In genomic region chr14:58488550-58488949, GRCh38 we compare ENCODE assay signal across 11 cellular contexts.
DNase-seq lines count a peak whose midpoint lies in the region; TF ChIP-seq lines count a peak whose summit lies in the region.
"Had no signal": no experiment of that assay in that cellular context is flagged by ENCODE, and none has a peak within 500 bp of the region (broad histone marks: within the 10 kb centered on the region; RNA-seq: fewer than 3 reads in every experiment).

No MANE protein-coding gene starts in this region.

- H3K27me3 ChIP-seq in adrenal gland, result no peaks in the 10 kb centered on the region

- peaks cover 5% of the 10 kb centered on the region for H3K4me1 Mint-ChIP-seq in activated T-helper 1 cell treated with anti-CD3 and anti-CD28 coated beads, Interleukin-12 subunit alpha, Interleukin-12 subunit beta, Interleukin-2, Interleukin-4 antibody, amounts not matched to agents 30 ng/mL and 10 ng/mL and 1 ng/mL, durations not matched to agents 14 hours and 24 hours and 36 hours (ENCODE audit: low read depth)
- H3K4me1 Mint-ChIP-seq: B cell had no signal

- DNase-seq in activated T-cell treated with anti-CD3 and anti-CD28 coated beads for 48 hours (ENCODE audit: low read depth), result peak; percentile 16
- DNase-seq in activated T-cell treated with anti-CD3 and anti-CD28 coated beads for 4 hours, result no peak
- DNase-seq in HS-5 (ENCODE audit: low read depth), result peak; percentile 22
- peak in 5 of 7 donors; percentile 11 to 30 (median 26) for DNase-seq in adrenal gland
- peak; percentile 28 for DNase-seq in non-pigmented ciliary epithelial cell (ENCODE audit: low read depth)
- no peak for DNase-seq in activated T-helper 1 cell treated with anti-CD3 and anti-CD28 coated beads, Interleukin-12 subunit alpha, Interleukin-12 subunit beta, Interleukin-2, Interleukin-4 antibody, amounts not matched to agents 30 ng/mL and 10 ng/mL and 1 ng/mL, durations not matched to agents 14 hours and 24 hours and 36 hours (ENCODE audit: low spot score)
- DNase-seq in stimulated activated naive CD4-positive, alpha-beta T cell (lab: John Stamatoyannopoulos, UW), result no peak
- DNase-seq in AML-193 (lab: John Stamatoyannopoulos, UW), result no peak
- DNase-seq: right cardiac atrium had no signal

- H3K4me3 ChIP-seq in adrenal gland, result no peak overlapping the region

- H3K4me3 Mint-ChIP-seq in activated T-helper 1 cell treated with anti-CD3 and anti-CD28 coated beads, Interleukin-12 subunit alpha, Interleukin-12 subunit beta, Interleukin-2, Interleukin-4 antibody, amounts not matched to agents 30 ng/mL and 10 ng/mL and 1 ng/mL, durations not matched to agents 14 hours and 24 hours and 36 hours, result no peak overlapping the region
- H3K4me3 Mint-ChIP-seq: activated naive CD8-positive, alpha-beta T cell; B cell had no signal

- 14 to 50% (median 37%) methylated on average over 1 of the region's 1 CpG for WGBS in adrenal gland, 4 donors

- no peak overlapping the region for H3K27ac ChIP-seq in adrenal gland

- no peak overlapping the region for H3K27ac Mint-ChIP-seq in activated T-helper 1 cell treated with anti-CD3 and anti-CD28 coated beads, Interleukin-12 subunit alpha, Interleukin-12 subunit beta, Interleukin-2, Interleukin-4 antibody, amounts not matched to agents 30 ng/mL and 10 ng/mL and 1 ng/mL, durations not matched to agents 14 hours and 24 hours and 36 hours
- H3K27ac Mint-ChIP-seq: activated naive CD8-positive, alpha-beta T cell; B cell had no signal

- TF ChIP-seq CTCF in adrenal gland (IDR thresholded peaks at IDR 0.05), result no peak

- peaks cover 0 to 20% of the 10 kb centered on the region in 2 donors for H3K36me3 ChIP-seq in adrenal gland (replicated peaks in 1 of 2)

- H3K9me3 ChIP-seq in adrenal gland (replicated peaks in 1 of 3), result no peaks in the 10 kb centered on the region

- intact Hi-C loops in adrenal gland (cut with DNase I), result no loop called here
- intact Hi-C loops in activated T-helper 1 cell treated with anti-CD3 and anti-CD28 coated beads, Interleukin-12 subunit alpha, Interleukin-12 subunit beta, Interleukin-2, Interleukin-4 antibody, amounts not matched to agents 30 ng/mL and 10 ng/mL and 1 ng/mL, durations not matched to agents 14 hours and 24 hours and 36 hours (cut with micrococcal nuclease), result no loop called here

- H3K9me3 Mint-ChIP-seq in activated T-helper 1 cell treated with anti-CD3 and anti-CD28 coated beads, Interleukin-12 subunit alpha, Interleukin-12 subunit beta, Interleukin-2, Interleukin-4 antibody, amounts not matched to agents 30 ng/mL and 10 ng/mL and 1 ng/mL, durations not matched to agents 14 hours and 24 hours and 36 hours, result peaks cover 6% of the 10 kb centered on the region

- H3K27me3 Mint-ChIP-seq in activated T-helper 1 cell treated with anti-CD3 and anti-CD28 coated beads, Interleukin-12 subunit alpha, Interleukin-12 subunit beta, Interleukin-2, Interleukin-4 antibody, amounts not matched to agents 30 ng/mL and 10 ng/mL and 1 ng/mL, durations not matched to agents 14 hours and 24 hours and 36 hours (ENCODE audit: insufficient read depth), result no peaks in the 10 kb centered on the region
- H3K27me3 Mint-ChIP-seq: activated naive CD8-positive, alpha-beta T cell; B cell had no signal

- no peaks in the 10 kb centered on the region for H3K4me1 ChIP-seq in adrenal gland (replicated peaks in 1 of 2)

- H3K36me3 Mint-ChIP-seq in activated T-helper 1 cell treated with anti-CD3 and anti-CD28 coated beads, Interleukin-12 subunit alpha, Interleukin-12 subunit beta, Interleukin-2, Interleukin-4 antibody, amounts not matched to agents 30 ng/mL and 10 ng/mL and 1 ng/mL, durations not matched to agents 14 hours and 24 hours and 36 hours (ENCODE audit: low read depth), result peaks cover 16% of the 10 kb centered on the region

- no peak for TF ChIP-seq POLR2A in adrenal gland (IDR thresholded peaks at IDR 0.05)

Comparison
In these comparisons a context has a peak if more than half of its experiments do, and no peak if none do; other contexts are left out.
1. DNase-seq: peak in activated T-cell treated with anti-CD3 and anti-CD28 coated beads for 48 hours (single experiment), HS-5 (single experiment), adrenal gland (5 of 7) and non-pigmented ciliary epithelial cell (single experiment); none in activated T-cell treated with anti-CD3 and anti-CD28 coated beads for 4 hours (single experiment), activated T-helper 1 cell treated with anti-CD3 and anti-CD28 coated beads, Interleukin-12 subunit alpha, Interleukin-12 subunit beta, Interleukin-2, Interleukin-4 antibody, amounts not matched to agents 30 ng/mL and 10 ng/mL and 1 ng/mL, durations not matched to agents 14 hours and 24 hours and 36 hours (single experiment), stimulated activated naive CD4-positive, alpha-beta T cell (0 of 6) and AML-193 (0 of 2).